In genomic region chr2:42169100-42169868, GRCh38 we compare ENCODE assay signal across 8 cellular contexts. TPM values are rescaled to one million over a fixed set of nuclear protein-coding genes. Genes with fewer than 3 reads are reported as not detected.
A peak's percentile ranks its signal among the peaks of the same experiment; 100 is the strongest.
DNase-seq lines count a peak whose midpoint lies in the region; ATAC-seq and TF ChIP-seq lines count a peak whose summit lies in the region.

TSS of gene EML4 (plus strand) at chr2:42169353. CDS start at chr2:42169612, 259 bp downstream.

- peak; percentile 85 for DNase-seq in EL
- peak; percentile 77 for DNase-seq in GOT3 (lab: John Stamatoyannopoulos, UW)
- DNase-seq in LNCaP clone FGC (ENCODE audit: low read depth) = peak; percentile 39
- peak; percentile 86 for DNase-seq in activated T-helper 9 cell treated with anti-CD3 and anti-CD28 coated beads, Interleukin-2, amount 50 U/mL, for 16 hours (ENCODE audit: low read depth)
- DNase-seq in fibroblast of the aortic adventitia (ENCODE audit: low read depth) = peak; percentile 85
- peak; percentile 94 for DNase-seq in stimulated activated naive CD8-positive, alpha-beta T cell treated with anti-CD3 and anti-CD28 coated beads, Interleukin-15, Interleukin-2, amounts not matched to agents 100 U/mL and 50 U/mL, for 24 hours

- H3K4me1 Mint-ChIP-seq in nephron = peaks cover 35% of the 10 kb centered on the region

- peak; percentile 91 for ATAC-seq in stimulated activated naive CD8-positive, alpha-beta T cell treated with anti-CD3 and anti-CD28 coated beads, Interleukin-15, Interleukin-2, amounts not matched to agents 100 U/mL and 50 U/mL, for 24 hours

- TF ChIP-seq POLR2A in Raji (IDR thresholded peaks at IDR 0.05; ENCODE audit: insufficient read depth, low read depth, low read length) = peak; percentile 83

- no peak within 1 kb of the TSS for H3K4me3 Mint-ChIP-seq in nephron

- H3K4me3 ChIP-seq in LNCaP clone FGC (ENCODE audit: low read depth, low read length) (peak within 1 kb of the TSS; percentile 73), fibroblast of the aortic adventitia (ENCODE audit: low read depth, low read length) (peak within 1 kb of the TSS; percentile 84)

- TF ChIP-seq CTCF in LNCaP clone FGC (IDR thresholded peaks at IDR 0.05; ENCODE audit: control insufficient read depth, extremely low read depth, insufficient read depth) (no peak), fibroblast of the aortic adventitia (IDR thresholded peaks at IDR 0.05; ENCODE audit: insufficient read depth, low read length) (no peak), nephron (IDR thresholded peaks at IDR 0.05; ENCODE audit: unreplicated experiment in 3 of 3) (no peak)

- no peaks in the 10 kb centered on the region for H3K36me3 Mint-ChIP-seq in nephron (ENCODE audit: low read depth)

- H3K27ac Mint-ChIP-seq in nephron = peak within 1 kb of the TSS; percentile 30 to 87 (median 70)

- H3K27me3 Mint-ChIP-seq in nephron (ENCODE audit: low read depth) = no peaks in the 10 kb centered on the region

- H3K9me3 Mint-ChIP-seq in nephron = no peaks in the 10 kb centered on the region

RNA-seq across cellular contexts. Expression of gene EML4, which starts in this region (rescaled TPM):
- 49.9 and 50.9 TPM in 2 replicates for total RNA-seq in fibroblast of the aortic adventitia (ENCODE audit: low replicate concordance)

Comparison
In these comparisons a context has a peak if more than half of its experiments do, and no peak if none do; other contexts are left out.
1. Peak in every context shown above with its lines: DNase-seq, ATAC-seq and H3K4me3 ChIP-seq.
2. DNase-seq: peak in every context shown above with its lines; median percentile 94 in stimulated activated naive CD8-positive, alpha-beta T cell treated with anti-CD3 and anti-CD28 coated beads, Interleukin-15, Interleukin-2, amounts not matched to agents 100 U/mL and 50 U/mL, for 24 hours; 86 in activated T-helper 9 cell treated with anti-CD3 and anti-CD28 coated beads, Interleukin-2, amount 50 U/mL, for 16 hours; 85 in EL; 85 in fibroblast of the aortic adventitia; 77 in GOT3; 39 in LNCaP clone FGC.